Comparison of ENCODE assay signal across 10 cellular contexts in genomic region chr15:29888651-29889050, GRCh38.
DNase-seq lines count a peak whose midpoint lies in the region; ATAC-seq and TF ChIP-seq lines count a peak whose summit lies in the region.
"Had no signal": no experiment of that assay in that cellular context is flagged by ENCODE, and none has a peak within 500 bp of the region (broad histone marks: within the 10 kb centered on the region; RNA-seq: fewer than 3 reads in every experiment).

No MANE protein-coding gene starts in this region.

- no peak for TF ChIP-seq POLR2A in erythroblast (IDR thresholded peaks at IDR 0.05; ENCODE audit: low read length)

- H3K4me3 ChIP-seq in coronary artery = no peak overlapping the region
- no peak overlapping the region for H3K4me3 ChIP-seq in skeletal muscle satellite cell (ENCODE audit: low read length)

- TF ChIP-seq CTCF in coronary artery (IDR thresholded peaks at IDR 0.05) = no peak

- peak overlapping the region; percentile 39 for H3K4me2 ChIP-seq in skeletal muscle satellite cell (ENCODE audit: low read length)

- no peak overlapping the region for H3K9ac ChIP-seq in skeletal muscle satellite cell (ENCODE audit: low read depth, low read length)

- peak overlapping the region; percentile 3 to 69 for H3K27ac ChIP-seq in coronary artery

- no peaks in the 10 kb centered on the region for H3K36me3 ChIP-seq in skeletal muscle satellite cell (ENCODE audit: insufficient read depth, low read length)

- H3K9me3 ChIP-seq in skeletal muscle satellite cell (replicated peaks; ENCODE audit: low read length) = no peaks in the 10 kb centered on the region

- DNase-seq in HS-27A (ENCODE audit: low read depth) (peak; percentile 54), coronary artery (ENCODE audit: low spot score) (no peak), kidney glomerular epithelial cell (lab: John Stamatoyannopoulos, UW) (peak; percentile 12), AML-193 (lab: John Stamatoyannopoulos, UW) (no peak), erythroblast (lab: John Stamatoyannopoulos, UW) (no peak)
- DNase-seq in stimulated activated naive CD4-positive, alpha-beta T cell treated with Interleukin-2 at 50 U/mL for 16 hours (lab: John Stamatoyannopoulos, UW) = no peak
- DNase-seq: activated CD8-positive, alpha-beta T cell treated with anti-CD3 and anti-CD28 coated beads, Interleukin-2, amount 10 ng/mL, durations not matched to agents 7 days and 5 days; stimulated activated CD8-positive, alpha-beta memory T cell treated with anti-CD3 and anti-CD28 coated beads, Interleukin-4, amount 100 ng/mL, for 48 hours had no signal

- H3K4me1 ChIP-seq in skeletal muscle satellite cell (ENCODE audit: control insufficient read depth, insufficient read depth, low read length) = peaks cover 23% of the 10 kb centered on the region

- H3K27me3 ChIP-seq in skeletal muscle satellite cell (ENCODE audit: control insufficient read depth, insufficient read depth, low read length) = no peaks in the 10 kb centered on the region

- no peak for ATAC-seq in HG03565 (IDR thresholded peaks at IDR 0.05; ENCODE audit: unreplicated experiment)
- ATAC-seq: activated CD8-positive, alpha-beta T cell treated with anti-CD3 and anti-CD28 coated beads, Interleukin-2, amount 10 ng/mL, durations not matched to agents 7 days and 5 days had no signal

Comparison
In these comparisons a context has a peak if more than half of its experiments do, and no peak if none do; other contexts are left out.
1. DNase-seq: peak in HS-27A (single experiment) and kidney glomerular epithelial cell (single experiment); none in coronary artery (single experiment), AML-193 (0 of 2), stimulated activated naive CD4-positive, alpha-beta T cell treated with Interleukin-2 at 50 U/mL for 16 hours (single experiment) and erythroblast (0 of 2).